In genomic region chr12:68636268-68636667, GRCh38 we compare ENCODE assay signal across 12 cellular contexts. TPM values are rescaled to one million over a fixed set of nuclear protein-coding genes. Genes with fewer than 3 reads are reported as not detected.
A peak's percentile ranks its signal among the peaks of the same experiment; 100 is the strongest.
DNase-seq lines count a peak whose midpoint lies in the region; ATAC-seq and TF ChIP-seq lines count a peak whose summit lies in the region.
"Had no signal": no experiment of that assay in that cellular context is flagged by ENCODE, and none has a peak within 500 bp of the region (broad histone marks: within the 10 kb centered on the region; RNA-seq: fewer than 3 reads in every experiment).

No MANE protein-coding gene starts in this region.

- no peak for TF ChIP-seq EP300 in ovary (IDR thresholded peaks at IDR 0.05)

- H3K4me1 ChIP-seq in neutrophil (ENCODE audit: control insufficient read depth in 1 of 2, insufficient read depth in 1 of 2, low read depth in 1 of 2, low read length in 1 of 2) = peaks cover 3 to 9% of the 10 kb centered on the region in 2 experiments
- H3K4me1 ChIP-seq in ovary (ENCODE audit: insufficient read depth) = peaks cover 10% of the 10 kb centered on the region

- no peak for ATAC-seq in HG03439 (IDR thresholded peaks at IDR 0.05; ENCODE audit: unreplicated experiment)
- ATAC-seq: gastroesophageal sphincter had no signal

- WGBS in ovary, 3 donors = 23 to 42% (median 31%) methylated on average over 2 of the region's 2 CpGs

- intact Hi-C loops in ovary (cut with DNase I) = no loop called here

- no peaks in the 10 kb centered on the region for H3K9me3 ChIP-seq in neutrophil
- no peaks in the 10 kb centered on the region for H3K9me3 ChIP-seq in ovary
- H3K9me3 ChIP-seq: gastroesophageal sphincter, stomach had no signal

- peak overlapping the region; percentile 12 for H3K27ac ChIP-seq in neutrophil
- no peak overlapping the region for H3K27ac ChIP-seq in ovary
- H3K27ac ChIP-seq: gastroesophageal sphincter, stomach had no signal

- no peak for TF ChIP-seq CTCF in neutrophil (IDR thresholded peaks at IDR 0.05)
- no peak for TF ChIP-seq CTCF in ovary (IDR thresholded peaks at IDR 0.05)

- no peak overlapping the region for H3K4me3 ChIP-seq in neutrophil (ENCODE audit: low read depth in 1 of 2, low read length in 1 of 2)
- no peak overlapping the region for H3K4me3 ChIP-seq in ovary
- H3K4me3 ChIP-seq: gastroesophageal sphincter, stomach had no signal

- no peak for TF ChIP-seq POLR2A in ovary (IDR thresholded peaks at IDR 0.05)

- DNase-seq in EH (ENCODE audit: low read depth) = peak; percentile 67
- peak; percentile 53 for DNase-seq in NAMALWA (ENCODE audit: low spot score)
- peak; percentile 79 for DNase-seq in dedifferentiated amniotic fluid mesenchymal stem cell (ENCODE audit: extremely low spot score)
- no peak for DNase-seq in ovary
- no peak for DNase-seq in NCI-H1092 treated with DMSO at 0.1 percent for 48 hours (lab: John Stamatoyannopoulos, UW)
- DNase-seq: activated CD4-positive, alpha-beta T cell treated with anti-CD3 and anti-CD28 coated beads, Interleukin-2, amount 10 ng/mL, durations not matched to agents 7 days and 5 days; NCI-H1930; SHP77; stomach had no signal

- H3K36me3 ChIP-seq in neutrophil (no peaks in the 10 kb centered on the region), ovary (no peaks in the 10 kb centered on the region)
- H3K36me3 ChIP-seq: gastroesophageal sphincter, stomach had no signal

- H3K27me3 ChIP-seq in neutrophil = no peaks in the 10 kb centered on the region
- H3K27me3 ChIP-seq in ovary = no peaks in the 10 kb centered on the region
- H3K27me3 ChIP-seq: gastroesophageal sphincter, stomach had no signal

RNA-seq across cellular contexts. Expression of gene RAP1B, which starts 25.6 kb away (rescaled TPM):
- 100 to 1,000 TPM in 4 of 7 donors, 10 to 100 TPM in 3; 81.9 to 146 (median 107) TPM for total RNA-seq in ovary
- polyA plus RNA-seq in ovary = 100 to 1,000 TPM in 1 of 2 donors, 10 to 100 TPM in 1; 81.8 to 195 TPM

RNA-seq across cellular contexts. Expression of gene NUP107, which starts 50.5 kb away (rescaled TPM):
- 10 to 100 TPM; 24.8 to 56.6 (median 46.9) TPM for total RNA-seq in ovary
- polyA plus RNA-seq in ovary = 10 to 100 TPM; 18.4 to 27.3 TPM

Comparison
In these comparisons a context has a peak if more than half of its experiments do, and no peak if none do; other contexts are left out.
1. DNase-seq: peak in EH (single experiment), NAMALWA (single experiment) and dedifferentiated amniotic fluid mesenchymal stem cell (single experiment); none in ovary (0 of 5) and NCI-H1092 treated with DMSO at 0.1 percent for 48 hours (single experiment).